Comparison of ENCODE assay signal across 10 cellular contexts in the genomic region with DNA sequence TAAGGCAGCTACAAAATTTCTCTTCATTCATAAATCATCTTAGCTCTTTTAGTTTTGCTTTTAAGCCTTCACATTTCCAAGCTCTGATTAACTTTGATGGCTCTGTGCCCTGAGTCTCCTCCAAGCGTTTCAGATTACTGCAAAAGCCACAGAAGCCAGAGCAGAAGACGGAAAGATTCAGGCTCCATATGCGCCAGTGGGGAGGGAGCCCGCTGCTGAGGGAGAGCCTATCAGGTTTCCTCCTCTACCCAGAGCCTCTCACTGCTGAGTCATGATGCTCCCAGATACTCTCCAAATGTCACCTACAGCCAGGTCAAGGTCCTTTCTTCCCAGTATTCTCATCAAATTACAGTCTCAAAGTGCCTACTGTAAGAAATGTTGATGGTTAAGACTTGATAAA.
DNase-seq lines count a peak whose midpoint lies in the region; ATAC-seq, FAIRE-seq and TF ChIP-seq lines count a peak whose summit lies in the region.
"Had no signal": no experiment of that assay in that cellular context is flagged by ENCODE, and none has a peak within 500 bp of the region (broad histone marks: within the 10 kb centered on the region; RNA-seq: fewer than 3 reads in every experiment).

No MANE protein-coding gene starts in this region.

- DNase-seq in AG09309 (ENCODE audit: low read depth) (peak; percentile 59), astrocyte of the spinal cord (ENCODE audit: low read depth, low spot score) (peak; percentile 85), kidney glomerular epithelial cell (lab: John Stamatoyannopoulos, UW) (peak; percentile 9), ACHN (no peak), RCC 7860 (ENCODE audit: low spot score) (no peak)
- DNase-seq in activated naive CD8-positive, alpha-beta T cell treated with anti-CD3 and anti-CD28 coated beads for 36 hours: no peak
- DNase-seq: foreskin melanocyte had no signal

- no peaks in the 10 kb centered on the region for H3K4me1 Mint-ChIP-seq in activated naive CD8-positive, alpha-beta T cell treated with anti-CD3 and anti-CD28 coated beads for 36 hours

- no peak for ATAC-seq in GM21717 (IDR thresholded peaks at IDR 0.05; ENCODE audit: unreplicated experiment)

- H3K27ac Mint-ChIP-seq in activated naive CD8-positive, alpha-beta T cell treated with anti-CD3 and anti-CD28 coated beads for 36 hours: no peak overlapping the region

- H3K4me3 Mint-ChIP-seq in activated naive CD8-positive, alpha-beta T cell treated with anti-CD3 and anti-CD28 coated beads for 36 hours: no peak overlapping the region

- TF ChIP-seq RAD21 in Ishikawa (IDR thresholded peaks at IDR 0.05; ENCODE audit: low read depth): no peak

- TF ChIP-seq EP300 in Ishikawa (IDR thresholded peaks at IDR 0.05; ENCODE audit: borderline replicate concordance): no peak; the same call in 1 of the 2 replicates

- peaks cover 3% of the 10 kb centered on the region for H3K27me3 Mint-ChIP-seq in activated naive CD8-positive, alpha-beta T cell treated with anti-CD3 and anti-CD28 coated beads for 36 hours

- H3K4me3 ChIP-seq in AG09309 (ENCODE audit: control insufficient read depth, low read depth, low read length): no peak overlapping the region
- H3K4me3 ChIP-seq in astrocyte of the spinal cord (ENCODE audit: low read depth, low read length): no peak overlapping the region

- in situ Hi-C loops in astrocyte of the spinal cord (cut with HindIII; ENCODE audit: low sequenced_read_pairs): no loop called here
- in situ Hi-C loops in ACHN (cut with HindIII; ENCODE audit: low pct_ligation_motif_present, low pct_unique_long_range_greater_than_20kb, low sequenced_read_pairs): no loop called here

- H3K36me3 Mint-ChIP-seq in activated naive CD8-positive, alpha-beta T cell treated with anti-CD3 and anti-CD28 coated beads for 36 hours: no peaks in the 10 kb centered on the region

- H3K9me3 Mint-ChIP-seq in activated naive CD8-positive, alpha-beta T cell treated with anti-CD3 and anti-CD28 coated beads for 36 hours: no peaks in the 10 kb centered on the region

- no peak for FAIRE-seq in RCC 7860 (lab: Jason Lieb, UNC)
- FAIRE-seq: TTC549 had no signal

- no peak for TF ChIP-seq CTCF in AG09309 (IDR thresholded peaks at IDR 0.05; ENCODE audit: control insufficient read depth, insufficient read depth, low read depth, low read length, missing control alignments)
- no peak for TF ChIP-seq CTCF in astrocyte of the spinal cord (IDR thresholded peaks at IDR 0.05; ENCODE audit: low read depth, low read length)

TF ChIP-seq in Ishikawa, 13 proteins besides CTCF, POLR2A, EP300 and RAD21:
- peak; percentile 20; the same call in 1 of the 2 replicates for TF ChIP-seq TCF12 (IDR thresholded peaks at IDR 0.05; ENCODE audit: low read depth)
- TF ChIP-seq EGR1 (IDR thresholded peaks at IDR 0.05): no peak
- TF ChIP-seq CREB1 (IDR thresholded peaks at IDR 0.05; ENCODE audit: low read depth): no peak
- peak; percentile 52 for TF ChIP-seq NFIC (IDR thresholded peaks at IDR 0.05)
- peak; percentile 31; the same call in 1 of the 2 replicates for TF ChIP-seq YY1 (IDR thresholded peaks at IDR 0.05; ENCODE audit: low read depth)

Comparison
In these comparisons a context has a peak if more than half of its experiments do, and no peak if none do; other contexts are left out.
1. DNase-seq: peak in AG09309 (single experiment), astrocyte of the spinal cord (single experiment) and kidney glomerular epithelial cell (single experiment); none in ACHN (single experiment), RCC 7860 (single experiment) and activated naive CD8-positive, alpha-beta T cell treated with anti-CD3 and anti-CD28 coated beads for 36 hours (single experiment).